ENCODE assay signal across 7 cellular contexts in the genomic region with DNA sequence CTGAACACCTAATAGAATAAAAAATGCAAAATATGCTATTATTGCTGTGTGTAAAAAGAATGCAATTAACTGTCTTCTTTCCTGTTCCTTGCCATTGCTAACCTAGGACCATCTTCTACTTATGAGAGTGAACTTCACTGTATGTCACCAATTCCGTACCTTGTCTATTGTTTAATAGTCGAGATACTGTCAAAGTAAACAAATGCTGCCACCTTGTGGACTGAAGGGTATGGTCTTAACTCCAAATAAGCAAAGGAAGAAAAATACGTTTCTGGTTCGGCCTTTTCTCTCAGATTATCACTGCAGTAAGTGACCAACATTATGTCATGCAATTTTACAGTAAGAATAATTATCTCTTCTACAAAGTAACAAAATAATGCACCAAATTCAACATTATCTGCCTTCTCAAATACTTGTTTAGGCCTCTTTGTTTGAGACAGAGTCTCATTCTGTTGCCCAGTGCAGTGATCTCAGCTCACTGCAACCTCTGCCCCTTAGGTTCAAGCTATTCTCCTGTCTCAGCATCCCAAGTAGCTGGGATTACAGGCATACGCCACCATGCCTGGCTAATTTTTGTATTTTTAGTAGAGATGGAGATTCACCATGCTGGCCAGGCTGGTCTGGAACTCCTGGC.
DNase-seq lines count a peak whose midpoint lies in the region; ATAC-seq, FAIRE-seq and TF ChIP-seq lines count a peak whose summit lies in the region.

No MANE protein-coding gene starts in this region.

- TF ChIP-seq POLR2A in H54 (IDR thresholded peaks at IDR 0.05; ENCODE audit: low read depth, low read length): no peak
- no peak for TF ChIP-seq POLR2A in esophagus squamous epithelium (IDR thresholded peaks at IDR 0.05)

- H3K4me1 Mint-ChIP-seq in naive B cell: peaks cover 0 to 6% (median under 1%) of the 10 kb centered on the region in 3 donors

- DNase-seq in G401 (ENCODE audit: low spot score) (peak; percentile 86), H54 (ENCODE audit: insufficient read length, low spot score) (peak; percentile 5), NCI-H1694 treated with DMSO at 0.1 percent for 48 hours (lab: John Stamatoyannopoulos, UW) (peak; percentile 67), T-helper 9 cell (peak; percentile 3), esophagus squamous epithelium (lab: John Stamatoyannopoulos, UW) (no peak), naive B cell (peak; percentile 7), NK-92 (lab: John Stamatoyannopoulos, UW; ENCODE audit: unreplicated experiment) (no peak)

- WGBS in esophagus squamous epithelium, 2 donors: 34 to 38% methylated on average over 5 of the region's 5 CpGs

- FAIRE-seq in H54 (lab: Jason Lieb, UNC): peak; percentile 72

- H3K9me3 ChIP-seq in esophagus squamous epithelium: peaks cover 0 to 21% (median 0%) of the 10 kb centered on the region in 3 donors

- H3K4me3 ChIP-seq in esophagus squamous epithelium: no peak overlapping the region

- H3K4me3 Mint-ChIP-seq in naive B cell: no peak overlapping the region

- H3K9me3 Mint-ChIP-seq in naive B cell: peaks cover 5 to 31% (median 17%) of the 10 kb centered on the region in 7 donors

- intact Hi-C loops in esophagus squamous epithelium (cut with DNase I): no loop called here

- peaks cover 31 to 32% of the 10 kb centered on the region in 2 donors for H3K36me3 Mint-ChIP-seq in naive B cell

- H3K27ac ChIP-seq in esophagus squamous epithelium: no peak overlapping the region

- H3K27ac Mint-ChIP-seq in naive B cell: no peak overlapping the region

- peaks cover 0 to 54% (median 0%) of the 10 kb centered on the region in 3 donors for H3K36me3 ChIP-seq in esophagus squamous epithelium

- in situ Hi-C loops in G401 (cut with HindIII; ENCODE audit: low sequenced_read_pairs): no loop called here

- H3K27me3 Mint-ChIP-seq in naive B cell: no peaks in the 10 kb centered on the region

- peak; percentile 25 to 52 for ATAC-seq in naive B cell (ENCODE audit: low read depth in 2 of 2)

- no peaks in the 10 kb centered on the region for H3K27me3 ChIP-seq in esophagus squamous epithelium

- no peaks in the 10 kb centered on the region for H3K4me1 ChIP-seq in esophagus squamous epithelium

- peak in 5 of 6 experiments; percentile 31 to 69 (median 51) for TF ChIP-seq CTCF in esophagus squamous epithelium (IDR thresholded peaks at IDR 0.05)

Comparison
In these comparisons a context has a peak if more than half of its experiments do, and no peak if none do; other contexts are left out.
1. DNase-seq: peak in G401 (single experiment), H54 (single experiment), NCI-H1694 treated with DMSO at 0.1 percent for 48 hours (single experiment), T-helper 9 cell (single experiment) and naive B cell (single experiment); none in esophagus squamous epithelium (single experiment) and NK-92 (single experiment).